Comparison of ENCODE assay signal across 13 cellular contexts in genomic region chrY:3527040-3527439, GRCh38. TPM values are rescaled to one million over a fixed set of nuclear protein-coding genes. Genes with fewer than 3 reads are reported as not detected.
DNase-seq lines count a peak whose midpoint lies in the region; ATAC-seq, FAIRE-seq and TF ChIP-seq lines count a peak whose summit lies in the region.
"Not testable (repeated sequence)": the region's sequence is repeated elsewhere in the genome, so short reads cannot be mapped to it uniquely, and the experiment has no call there.
"Had no signal": no experiment of that assay in that cellular context is flagged by ENCODE, and none has a peak within 500 bp of the region (broad histone marks: within the 10 kb centered on the region; RNA-seq: fewer than 3 reads in every experiment).

No MANE protein-coding gene starts in this region.

- DNase-seq in GM18507 (ENCODE audit: extremely low spot score, insufficient read length, low read depth); lower lobe of right lung: not testable (repeated sequence)
- peak; percentile 33 for DNase-seq in activated CD4-positive, alpha-beta memory T cell treated with anti-CD3 and anti-CD28 coated beads, Interleukin-2, amount 10 ng/mL, durations not matched to agents 7 days and 5 days
- DNase-seq in endothelial cell of umbilical vein (ENCODE audit: low read depth, low spot score) = peak; percentile 21

- H3K9ac ChIP-seq in OCI-LY3 (ENCODE audit: low read length); endothelial cell of umbilical vein (replicated peaks; ENCODE audit: extremely low read depth, insufficient read depth, low read length): not testable (repeated sequence)

- H3K27ac ChIP-seq in 22Rv1; OCI-LY3 (ENCODE audit: low read length); endothelial cell of umbilical vein (ENCODE audit: insufficient read depth, low read depth, low read length); lower lobe of right lung: not testable (repeated sequence)

- TF ChIP-seq CTCF in 22Rv1 (IDR thresholded peaks at IDR 0.05) = peak; percentile 37
- peak; percentile 28 for TF ChIP-seq CTCF in OCI-LY3 (IDR thresholded peaks at IDR 0.05; ENCODE audit: low read depth, low read length)
- TF ChIP-seq CTCF in endothelial cell of umbilical vein (IDR thresholded peaks at IDR 0.05; ENCODE audit: extremely low read depth in 1 of 2, insufficient read depth in 1 of 2, low read depth in 1 of 2, low read length in 2 of 2) = peak in 1 of 2 donors; percentile 32
- TF ChIP-seq CTCF in lower lobe of right lung (IDR thresholded peaks at IDR 0.05) = peak; percentile 15

- not testable (repeated sequence) for H3K27me3 ChIP-seq in OCI-LY3 (ENCODE audit: low read depth, low read length); endothelial cell of umbilical vein (ENCODE audit: control insufficient read depth in 2 of 2, insufficient read depth in 2 of 2, low read length in 2 of 2); lower lobe of right lung (ENCODE audit: low read depth)

- intact Hi-C loops in endothelial cell of umbilical vein (cut with micrococcal nuclease); lower lobe of right lung (cut with DNase I): not testable (repeated sequence)

- H3K4me1 ChIP-seq in OCI-LY3 (ENCODE audit: low read length); endothelial cell of umbilical vein (ENCODE audit: control insufficient read depth, extremely low read depth, insufficient read depth, low read length); lower lobe of right lung: not testable (repeated sequence)

- BruUV-seq in endothelial cell of umbilical vein (replicated peaks; lab: Mats Ljungman, UMichigan) = not testable (repeated sequence)

- POLR2A ChIA-PET in activated CD4-positive, alpha-beta memory T cell treated with anti-CD3 and anti-CD28 coated beads, Interleukin-2, amount 10 ng/mL, durations not matched to agents 7 days and 5 days (lab: Charles Lee); endothelial cell of umbilical vein (lab: Charles Lee): not testable (repeated sequence)

- TF ChIP-seq POLR2A in endothelial cell of umbilical vein (IDR thresholded peaks at IDR 0.05; ENCODE audit: low read depth, low read length) = not testable (repeated sequence)

- dilution Hi-C loops in endothelial cell of umbilical vein (cut with MboI; ENCODE audit: extremely low pct_ligation_motif_present, low sequenced_read_pairs) = not testable (repeated sequence)

- FAIRE-seq in GM18507 (lab: Jason Lieb, UNC) = peak; percentile 48
- peak; percentile 50 for FAIRE-seq in endothelial cell of umbilical vein (lab: Jason Lieb, UNC)

- not testable (repeated sequence) for H3K9me3 Mint-ChIP-seq in activated CD4-positive, alpha-beta memory T cell treated with anti-CD3 and anti-CD28 coated beads, Interleukin-2, amount 10 ng/mL, durations not matched to agents 7 days and 5 days

- peak overlapping the region; percentile 34; the same call in 1 of the 2 replicates for H3K4me2 ChIP-seq in OCI-LY3 (ENCODE audit: low read length)
- not testable (repeated sequence) for H3K4me2 ChIP-seq in endothelial cell of umbilical vein (ENCODE audit: insufficient read depth, low read length)

- ATAC-seq in HG02588 (IDR thresholded peaks at IDR 0.05; ENCODE audit: unreplicated experiment) (peak; percentile 86), HG03469 (IDR thresholded peaks at IDR 0.05; ENCODE audit: unreplicated experiment) (peak; percentile 97)
- ATAC-seq in lower lobe of right lung = not testable (repeated sequence)

- not testable (repeated sequence) for H3K79me2 ChIP-seq in OCI-LY3 (ENCODE audit: low read length); endothelial cell of umbilical vein (ENCODE audit: control insufficient read depth, insufficient read depth, low read length)

- not testable (repeated sequence) for H3K4me3 Mint-ChIP-seq in activated CD4-positive, alpha-beta memory T cell treated with anti-CD3 and anti-CD28 coated beads, Interleukin-2, amount 10 ng/mL, durations not matched to agents 7 days and 5 days

- not testable (repeated sequence) for H3K36me3 ChIP-seq in OCI-LY3 (replicated peaks; ENCODE audit: low read depth, low read length); endothelial cell of umbilical vein (ENCODE audit: control insufficient read depth in 2 of 2, extremely low read depth in 1 of 2, insufficient read depth in 2 of 2, low read length in 2 of 2); lower lobe of right lung

- H3K9me3 ChIP-seq in OCI-LY3 (ENCODE audit: insufficient read depth, low read length); endothelial cell of umbilical vein (replicated peaks; ENCODE audit: control insufficient read depth, insufficient read depth, low read length); lower lobe of right lung: not testable (repeated sequence)

- not testable (repeated sequence) for H3K4me3 ChIP-seq in OCI-LY3 (ENCODE audit: low read length); endothelial cell of umbilical vein (replicated peaks in 1 of 3; ENCODE audit: insufficient read depth in 1 of 3, low read depth in 1 of 3, low read length in 3 of 3); lower lobe of right lung

- not testable (repeated sequence) for H3K36me3 Mint-ChIP-seq in activated CD4-positive, alpha-beta memory T cell treated with anti-CD3 and anti-CD28 coated beads, Interleukin-2, amount 10 ng/mL, durations not matched to agents 7 days and 5 days (ENCODE audit: low read depth)

- H2AFZ ChIP-seq in OCI-LY3 (ENCODE audit: low read depth, low read length); endothelial cell of umbilical vein (ENCODE audit: low read depth, low read length): not testable (repeated sequence)

- not testable (repeated sequence) for H4K20me1 ChIP-seq in OCI-LY3 (ENCODE audit: insufficient read depth, low read length); endothelial cell of umbilical vein (replicated peaks; ENCODE audit: control insufficient read depth, extremely low read depth, insufficient read depth, low read length)

- not testable (repeated sequence) for H3K27ac Mint-ChIP-seq in activated CD4-positive, alpha-beta memory T cell treated with anti-CD3 and anti-CD28 coated beads, Interleukin-2, amount 10 ng/mL, durations not matched to agents 7 days and 5 days

- H3K27me3 Mint-ChIP-seq in activated CD4-positive, alpha-beta memory T cell treated with anti-CD3 and anti-CD28 coated beads, Interleukin-2, amount 10 ng/mL, durations not matched to agents 7 days and 5 days = not testable (repeated sequence)

- not testable (repeated sequence) for H3K9me1 ChIP-seq in endothelial cell of umbilical vein (replicated peaks; ENCODE audit: control insufficient read depth, extremely low read depth, insufficient read depth, low read length)

- not testable (repeated sequence) for H3K4me1 Mint-ChIP-seq in activated CD4-positive, alpha-beta memory T cell treated with anti-CD3 and anti-CD28 coated beads, Interleukin-2, amount 10 ng/mL, durations not matched to agents 7 days and 5 days

- CTCF ChIA-PET in activated CD4-positive, alpha-beta memory T cell treated with anti-CD3 and anti-CD28 coated beads, Interleukin-2, amount 10 ng/mL, durations not matched to agents 7 days and 5 days (lab: Charles Lee); endothelial cell of umbilical vein (lab: Charles Lee): not testable (repeated sequence)

RNA-seq across cellular contexts. Expression of gene TGIF2LY, which starts 51.8 kb away (rescaled TPM):
- not detected for total RNA-seq in activated CD4-positive, alpha-beta memory T cell treated with anti-CD3 and anti-CD28 coated beads, Interleukin-2, amount 10 ng/mL, durations not matched to agents 7 days and 5 days
- total RNA-seq in endothelial cell of umbilical vein (not detected in 2 replicates), lower lobe of right lung (not detected)
- not detected in 2 replicates for polyA plus RNA-seq in endothelial cell of umbilical vein
- not detected in 2 replicates for polyA plus RNA-seq in endothelial cell of umbilical vein (2011; cell fraction: cytosol; rRNA removed)
- polyA plus RNA-seq in endothelial cell of umbilical vein (2011; cell fraction: nucleus; rRNA removed) = not detected in 2 replicates
- not detected in 2 replicates for polyA plus RNA-seq in endothelial cell of umbilical vein (2012)
- not detected in 2 replicates for polyA minus RNA-seq in endothelial cell of umbilical vein
- polyA minus RNA-seq in endothelial cell of umbilical vein (2011; cell fraction: cytosol; rRNA and poly(A)+ RNA removed) = not detected
- not detected in 2 replicates for polyA minus RNA-seq in endothelial cell of umbilical vein (2011; cell fraction: nucleus; rRNA and poly(A)+ RNA removed)
- total RNA-seq: activated T-cell treated with anti-CD3 and anti-CD28 coated beads, Interleukin-2, amount 50 U/mL, for 72 hours; ascending aorta; dorsolateral prefrontal cortex; mucosa of gallbladder; thoracic aorta had no signal
